Comparison of ENCODE assay signal across 1 cellular context in the genomic region with DNA sequence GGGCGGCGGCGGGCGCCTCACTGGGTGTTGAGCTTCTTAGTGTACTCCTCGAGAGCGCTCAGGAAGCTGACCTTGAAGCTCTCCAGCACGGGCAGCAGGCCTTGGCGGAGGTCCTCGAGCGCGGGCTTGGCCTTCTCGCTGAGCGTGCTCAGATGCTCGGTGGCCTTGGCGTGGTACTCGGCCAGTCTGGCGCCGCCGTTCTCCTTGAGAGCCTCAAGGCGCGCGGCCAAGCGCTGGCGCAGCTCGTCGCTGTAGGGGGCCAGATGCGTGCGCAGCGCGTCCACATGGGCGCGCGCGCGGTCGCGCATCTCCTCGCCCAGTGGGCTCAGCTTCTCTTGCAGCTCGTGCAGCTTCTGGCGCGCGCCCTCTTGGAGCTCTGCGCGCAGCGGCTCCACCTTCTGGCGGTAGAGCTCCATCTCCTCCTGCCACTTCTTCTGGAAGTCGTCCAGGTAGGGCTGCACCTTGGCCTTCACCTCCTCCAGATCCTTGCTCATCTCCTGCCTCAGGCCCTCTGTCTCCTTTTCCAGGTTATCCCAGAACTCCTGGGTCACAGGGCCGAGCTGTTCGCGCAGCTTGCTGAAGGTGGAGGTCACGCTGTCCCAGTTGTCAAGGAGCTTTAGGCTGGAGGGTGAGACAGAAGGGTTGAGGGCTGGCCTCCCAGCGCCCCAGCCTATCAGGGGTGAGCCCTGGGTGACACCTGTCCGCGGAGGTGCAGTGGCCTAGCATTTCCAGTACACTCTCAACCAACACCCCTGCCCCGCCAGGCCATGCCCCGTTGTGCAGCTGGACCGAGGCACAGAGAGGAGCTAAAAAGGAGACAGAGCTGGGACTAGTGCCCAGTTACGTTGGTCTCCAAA.
TF ChIP-seq lines count a peak whose summit lies in the region.

No MANE protein-coding gene starts in this region.

TF ChIP-seq in K562, 482 proteins besides CTCF, POLR2A, EP300 and RAD21 (continues in another document):
- TF ChIP-seq HNRNPUL1 (IDR thresholded peaks at IDR 0.05; ENCODE audit: low read length) (no peak), L3MBTL2 (IDR thresholded peaks at IDR 0.05) (peak; percentile 97), RBFOX2 (IDR thresholded peaks at IDR 0.05; ENCODE audit: low read depth, low read length) (peak; percentile 69), HDAC1 (IDR thresholded peaks at IDR 0.05) (peak in 1 of 2 experiments; percentile 32; a peak in 1 of 4 replicates), MEIS2 (IDR thresholded peaks at IDR 0.05; ENCODE audit: partially characterized antibody) (peak; percentile 25), ZBTB2 (IDR thresholded peaks at IDR 0.05) (peak; percentile 40; the same call in 1 of the 2 replicates), JUN (IDR thresholded peaks at IDR 0.05; ENCODE audit: borderline replicate concordance, low read depth, low read length) (peak; percentile 36; the same call in 1 of the 2 replicates), JUN (CRISPR knock-in tag; IDR thresholded peaks at IDR 0.05; ENCODE audit: borderline replicate concordance) (no peak), MNT (conservative IDR thresholded peaks at IDR 0.05) (peak in 1 of 2 experiments; percentile 57; a peak in 2 of 4 replicates), SMC3 (conservative IDR thresholded peaks at IDR 0.05; ENCODE audit: insufficient read depth, low read depth, low read length) (peak; percentile 74), MEF2A (IDR thresholded peaks at IDR 0.05; ENCODE audit: control insufficient read depth, low read depth, low read length) (0 out of 2 replicates have a peak, but pooled peaks have one; percentile 9), FOXK1 (CRISPR knock-in tag; IDR thresholded peaks at IDR 0.05; ENCODE audit: borderline replicate concordance) (no peak), MTA3 (IDR thresholded peaks at IDR 0.05; ENCODE audit: borderline replicate concordance) (peak; percentile 74; the same call in 1 of the 2 replicates), ZNF133 (CRISPR knock-in tag; IDR thresholded peaks at IDR 0.05) (no peak), SREBF1 (IDR thresholded peaks at IDR 0.05; ENCODE audit: borderline replicate concordance, low read depth, low read length) (0 out of 2 replicates have a peak, but pooled peaks have one; percentile 5), NRF1 (conservative IDR thresholded peaks at IDR 0.05 in 1 of 2, IDR thresholded peaks at IDR 0.05 in 1 of 2) (peak; percentile 89 to 92), ETV5 (CRISPR knock-in tag; IDR thresholded peaks at IDR 0.05; ENCODE audit: low read depth) (peak; percentile 47; the same call in 1 of the 2 replicates), ZNF561 (CRISPR knock-in tag; conservative IDR thresholded peaks at IDR 0.05) (no peak), CXXC5 (CRISPR knock-in tag; IDR thresholded peaks at IDR 0.05) (peak; percentile 88), BHLHE40 (IDR thresholded peaks at IDR 0.05; ENCODE audit: low read length) (peak; percentile 75), PHTF2 (CRISPR knock-in tag; IDR thresholded peaks at IDR 0.05) (no peak), POLR2G (IDR thresholded peaks at IDR 0.05; ENCODE audit: low read depth, low read length) (peak; percentile 73), ZFX (CRISPR knock-in tag; IDR thresholded peaks at IDR 0.05) (peak; percentile 62), BDP1 (IDR thresholded peaks at IDR 0.05; ENCODE audit: insufficient read depth, insufficient read length) (no peak), RB1 (IDR thresholded peaks at IDR 0.05; ENCODE audit: low read depth) (peak; percentile 95), SRSF9 (IDR thresholded peaks at IDR 0.05; ENCODE audit: borderline replicate concordance, low read depth, low read length) (no peak), CSDE1 (IDR thresholded peaks at IDR 0.05) (no peak), HNRNPL (IDR thresholded peaks at IDR 0.05; ENCODE audit: low read depth, low read length) (peak; percentile 50; the same call in 1 of the 2 replicates), MYC (IDR thresholded peaks at IDR 0.05; ENCODE audit: low read depth, low read length) (peak; percentile 73), MYC (CRISPR knock-in tag; IDR thresholded peaks at IDR 0.05; ENCODE audit: borderline replicate concordance, low read depth) (no peak), HMGN3 (IDR thresholded peaks at IDR 0.05; ENCODE audit: borderline replicate concordance, extremely low read depth, insufficient read length, low read depth, low read length) (peak; percentile 31), ID3 (CRISPR knock-in tag; IDR thresholded peaks at IDR 0.05) (no peak), ID3 (tag; IDR thresholded peaks at IDR 0.05) (peak; percentile 49; the same call in 1 of the 2 replicates), MCM2 (IDR thresholded peaks at IDR 0.05; ENCODE audit: low read depth) (no peak), PTTG1 (tag; IDR thresholded peaks at IDR 0.05; ENCODE audit: low read depth) (no peak), TCF7L2 (IDR thresholded peaks at IDR 0.05; ENCODE audit: low read depth, low read length) (no peak), GTF2E2 (tag; IDR thresholded peaks at IDR 0.05) (no peak), ZKSCAN1 (IDR thresholded peaks at IDR 0.05; ENCODE audit: low read depth, low read length) (0 out of 2 replicates have a peak, but pooled peaks have one; percentile 44), ATF7 (IDR thresholded peaks at IDR 0.05) (peak; percentile 48; the same call in 1 of the 2 replicates), ZNF830 (CRISPR knock-in tag; IDR thresholded peaks at IDR 0.05) (no peak), ZBTB7A (IDR thresholded peaks at IDR 0.05; ENCODE audit: borderline replicate concordance, control insufficient read depth, low read depth, low read length) (peak; percentile 58; the same call in 1 of the 2 replicates), ESRRA (IDR thresholded peaks at IDR 0.05; ENCODE audit: borderline replicate concordance, low read depth) (peak; percentile 54; the same call in 1 of the 2 replicates), RBM39 (optimal IDR thresholded peaks at IDR 0.05; ENCODE audit: low read depth, low read length) (no peak), ZZZ3 (IDR thresholded peaks at IDR 0.05) (no peak), CREB1 (IDR thresholded peaks at IDR 0.05) (0 out of 2 replicates have a peak, but pooled peaks have one; percentile 46), CREB1 (CRISPR knock-in tag; IDR thresholded peaks at IDR 0.05) (no peak), MAX (CRISPR knock-in tag; IDR thresholded peaks at IDR 0.05) (peak; percentile 85)
- TF ChIP-seq, protein P1, sequence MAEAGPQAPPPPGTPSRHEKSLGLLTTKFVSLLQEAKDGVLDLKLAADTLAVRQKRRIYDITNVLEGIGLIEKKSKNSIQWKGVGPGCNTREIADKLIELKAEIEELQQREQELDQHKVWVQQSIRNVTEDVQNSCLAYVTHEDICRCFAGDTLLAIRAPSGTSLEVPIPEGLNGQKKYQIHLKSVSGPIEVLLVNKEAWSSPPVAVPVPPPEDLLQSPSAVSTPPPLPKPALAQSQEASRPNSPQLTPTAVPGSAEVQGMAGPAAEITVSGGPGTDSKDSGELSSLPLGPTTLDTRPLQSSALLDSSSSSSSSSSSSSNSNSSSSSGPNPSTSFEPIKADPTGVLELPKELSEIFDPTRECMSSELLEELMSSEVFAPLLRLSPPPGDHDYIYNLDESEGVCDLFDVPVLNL (CRISPR knock-in tag; IDR thresholded peaks at IDR 0.05; ENCODE audit: low read depth), result 0 out of 2 replicates have a peak, but pooled peaks have one; percentile 30
- TF ChIP-seq, protein P2, sequence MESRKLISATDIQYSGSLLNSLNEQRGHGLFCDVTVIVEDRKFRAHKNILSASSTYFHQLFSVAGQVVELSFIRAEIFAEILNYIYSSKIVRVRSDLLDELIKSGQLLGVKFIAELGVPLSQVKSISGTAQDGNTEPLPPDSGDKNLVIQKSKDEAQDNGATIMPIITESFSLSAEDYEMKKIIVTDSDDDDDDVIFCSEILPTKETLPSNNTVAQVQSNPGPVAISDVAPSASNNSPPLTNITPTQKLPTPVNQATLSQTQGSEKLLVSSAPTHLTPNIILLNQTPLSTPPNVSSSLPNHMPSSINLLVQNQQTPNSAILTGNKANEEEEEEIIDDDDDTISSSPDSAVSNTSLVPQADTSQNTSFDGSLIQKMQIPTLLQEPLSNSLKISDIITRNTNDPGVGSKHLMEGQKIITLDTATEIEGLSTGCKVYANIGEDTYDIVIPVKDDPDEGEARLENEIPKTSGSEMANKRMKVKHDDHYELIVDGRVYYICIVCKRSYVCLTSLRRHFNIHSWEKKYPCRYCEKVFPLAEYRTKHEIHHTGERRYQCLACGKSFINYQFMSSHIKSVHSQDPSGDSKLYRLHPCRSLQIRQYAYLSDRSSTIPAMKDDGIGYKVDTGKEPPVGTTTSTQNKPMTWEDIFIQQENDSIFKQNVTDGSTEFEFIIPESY (CRISPR knock-in tag; IDR thresholded peaks at IDR 0.05), result peak; percentile 77
- TF ChIP-seq, protein P3, sequence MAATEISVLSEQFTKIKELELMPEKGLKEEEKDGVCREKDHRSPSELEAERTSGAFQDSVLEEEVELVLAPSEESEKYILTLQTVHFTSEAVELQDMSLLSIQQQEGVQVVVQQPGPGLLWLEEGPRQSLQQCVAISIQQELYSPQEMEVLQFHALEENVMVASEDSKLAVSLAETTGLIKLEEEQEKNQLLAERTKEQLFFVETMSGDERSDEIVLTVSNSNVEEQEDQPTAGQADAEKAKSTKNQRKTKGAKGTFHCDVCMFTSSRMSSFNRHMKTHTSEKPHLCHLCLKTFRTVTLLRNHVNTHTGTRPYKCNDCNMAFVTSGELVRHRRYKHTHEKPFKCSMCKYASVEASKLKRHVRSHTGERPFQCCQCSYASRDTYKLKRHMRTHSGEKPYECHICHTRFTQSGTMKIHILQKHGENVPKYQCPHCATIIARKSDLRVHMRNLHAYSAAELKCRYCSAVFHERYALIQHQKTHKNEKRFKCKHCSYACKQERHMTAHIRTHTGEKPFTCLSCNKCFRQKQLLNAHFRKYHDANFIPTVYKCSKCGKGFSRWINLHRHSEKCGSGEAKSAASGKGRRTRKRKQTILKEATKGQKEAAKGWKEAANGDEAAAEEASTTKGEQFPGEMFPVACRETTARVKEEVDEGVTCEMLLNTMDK (IDR thresholded peaks at IDR 0.05; ENCODE audit: borderline replicate concordance, insufficient read depth, low read depth, low read length, poor library complexity, severe bottlenecking), result peak; percentile 73
- TF ChIP-seq, protein P4, sequence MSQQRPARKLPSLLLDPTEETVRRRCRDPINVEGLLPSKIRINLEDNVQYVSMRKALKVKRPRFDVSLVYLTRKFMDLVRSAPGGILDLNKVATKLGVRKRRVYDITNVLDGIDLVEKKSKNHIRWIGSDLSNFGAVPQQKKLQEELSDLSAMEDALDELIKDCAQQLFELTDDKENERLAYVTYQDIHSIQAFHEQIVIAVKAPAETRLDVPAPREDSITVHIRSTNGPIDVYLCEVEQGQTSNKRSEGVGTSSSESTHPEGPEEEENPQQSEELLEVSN (IDR thresholded peaks at IDR 0.05; ENCODE audit: borderline replicate concordance in 1 of 2, extremely low read depth in 1 of 2, insufficient read depth in 1 of 2, insufficient read length in 1 of 2, low read depth in 1 of 2, low read length in 1 of 2, poor library complexity in 1 of 2, severe bottlenecking in 1 of 2), result peak; percentile 81 to 90
- TF ChIP-seq, protein P5, sequence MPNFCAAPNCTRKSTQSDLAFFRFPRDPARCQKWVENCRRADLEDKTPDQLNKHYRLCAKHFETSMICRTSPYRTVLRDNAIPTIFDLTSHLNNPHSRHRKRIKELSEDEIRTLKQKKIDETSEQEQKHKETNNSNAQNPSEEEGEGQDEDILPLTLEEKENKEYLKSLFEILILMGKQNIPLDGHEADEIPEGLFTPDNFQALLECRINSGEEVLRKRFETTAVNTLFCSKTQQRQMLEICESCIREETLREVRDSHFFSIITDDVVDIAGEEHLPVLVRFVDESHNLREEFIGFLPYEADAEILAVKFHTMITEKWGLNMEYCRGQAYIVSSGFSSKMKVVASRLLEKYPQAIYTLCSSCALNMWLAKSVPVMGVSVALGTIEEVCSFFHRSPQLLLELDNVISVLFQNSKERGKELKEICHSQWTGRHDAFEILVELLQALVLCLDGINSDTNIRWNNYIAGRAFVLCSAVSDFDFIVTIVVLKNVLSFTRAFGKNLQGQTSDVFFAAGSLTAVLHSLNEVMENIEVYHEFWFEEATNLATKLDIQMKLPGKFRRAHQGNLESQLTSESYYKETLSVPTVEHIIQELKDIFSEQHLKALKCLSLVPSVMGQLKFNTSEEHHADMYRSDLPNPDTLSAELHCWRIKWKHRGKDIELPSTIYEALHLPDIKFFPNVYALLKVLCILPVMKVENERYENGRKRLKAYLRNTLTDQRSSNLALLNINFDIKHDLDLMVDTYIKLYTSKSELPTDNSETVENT (CRISPR knock-in tag; IDR thresholded peaks at IDR 0.05), result peak; percentile 30; the same call in 1 of the 2 replicates
- TF ChIP-seq, protein P6, sequence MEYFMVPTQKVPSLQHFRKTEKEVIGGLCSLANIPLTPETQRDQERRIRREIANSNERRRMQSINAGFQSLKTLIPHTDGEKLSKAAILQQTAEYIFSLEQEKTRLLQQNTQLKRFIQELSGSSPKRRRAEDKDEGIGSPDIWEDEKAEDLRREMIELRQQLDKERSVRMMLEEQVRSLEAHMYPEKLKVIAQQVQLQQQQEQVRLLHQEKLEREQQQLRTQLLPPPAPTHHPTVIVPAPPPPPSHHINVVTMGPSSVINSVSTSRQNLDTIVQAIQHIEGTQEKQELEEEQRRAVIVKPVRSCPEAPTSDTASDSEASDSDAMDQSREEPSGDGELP (CRISPR knock-in tag; IDR thresholded peaks at IDR 0.05; ENCODE audit: borderline replicate concordance), result peak; percentile 66; the same call in 1 of the 2 replicates
